Comparison of ENCODE assay signal across 8 cellular contexts in the genomic region with DNA sequence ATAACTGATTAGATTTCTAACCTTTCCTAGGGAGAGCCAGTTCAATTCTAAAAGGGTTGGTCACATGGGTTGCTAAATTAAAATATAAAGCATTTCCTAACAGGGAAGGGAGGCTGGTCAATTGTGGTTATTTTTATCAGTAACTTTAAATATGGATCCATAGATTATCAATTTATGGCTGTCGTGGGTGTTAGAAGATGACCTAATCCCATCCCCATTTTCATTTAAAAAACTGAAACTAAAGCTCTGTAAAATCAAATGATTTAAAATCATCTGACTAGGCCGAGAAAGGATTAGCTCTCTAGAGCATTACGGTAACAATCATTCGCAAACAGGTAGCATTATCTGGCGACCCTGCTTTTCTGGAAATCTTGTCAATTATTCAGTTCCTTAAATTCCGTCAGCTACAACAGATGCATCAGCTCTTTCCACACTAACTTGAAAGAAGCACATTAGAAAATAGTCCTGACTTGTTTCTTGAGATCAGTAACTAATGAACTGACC. TPM values are rescaled to one million over a fixed set of nuclear protein-coding genes. Genes with fewer than 3 reads are reported as not detected.
A peak's percentile ranks its signal among the peaks of the same experiment; 100 is the strongest.
DNase-seq lines count a peak whose midpoint lies in the region; ATAC-seq and TF ChIP-seq lines count a peak whose summit lies in the region.

No MANE protein-coding gene starts in this region.

- DNase-seq in GM06990 (ENCODE audit: extremely low read depth, insufficient read length): no peak
- DNase-seq in endothelial cell (ENCODE audit: low spot score): no peak
- no peak for DNase-seq in mesenteric fat pad (ENCODE audit: low spot score)
- no peak for DNase-seq in GM03348 (ENCODE audit: low spot score)

- H3K27me3 Mint-ChIP-seq in endothelial cell (ENCODE audit: unreplicated experiment): peaks cover 14% of the 10 kb centered on the region

- no peaks in the 10 kb centered on the region for H3K9me3 ChIP-seq in OCI-LY3 (ENCODE audit: insufficient read depth, low read length)
- no peaks in the 10 kb centered on the region for H3K9me3 ChIP-seq in parathyroid adenoma (ENCODE audit: control insufficient read depth, low read length)

- H3K36me3 Mint-ChIP-seq in endothelial cell (ENCODE audit: low read depth, unreplicated experiment): peaks cover 21% of the 10 kb centered on the region

- H3K27me3 ChIP-seq in GM06990 (replicated peaks; ENCODE audit: control insufficient read depth, insufficient read depth, low read length) (no peaks in the 10 kb centered on the region), OCI-LY3 (ENCODE audit: low read depth, low read length) (no peaks in the 10 kb centered on the region), parathyroid adenoma (ENCODE audit: control insufficient read depth, insufficient read depth, low read length) (no peaks in the 10 kb centered on the region)

- no peak for ATAC-seq in GM19452 (IDR thresholded peaks at IDR 0.05; ENCODE audit: unreplicated experiment)
- ATAC-seq in GM21367 (IDR thresholded peaks at IDR 0.05; ENCODE audit: unreplicated experiment): no peak

- no peak overlapping the region for H2AFZ ChIP-seq in OCI-LY3 (ENCODE audit: low read depth, low read length)
- H2AFZ ChIP-seq in parathyroid adenoma: peak overlapping the region; percentile 84

- peak overlapping the region; percentile 97 for H3K4me3 Mint-ChIP-seq in endothelial cell (ENCODE audit: unreplicated experiment)

- H3K27ac ChIP-seq in OCI-LY3 (ENCODE audit: low read length) (peak overlapping the region; percentile 86), parathyroid adenoma (peak overlapping the region; percentile 100)

- H3K4me1 Mint-ChIP-seq in endothelial cell (ENCODE audit: unreplicated experiment): peaks cover 32% of the 10 kb centered on the region

- H3K4me1 ChIP-seq in OCI-LY3 (ENCODE audit: low read length) (peaks cover 29% of the 10 kb centered on the region), parathyroid adenoma (peaks cover 20% of the 10 kb centered on the region)

- H3K4me3 ChIP-seq in GM06990 (replicated peaks; ENCODE audit: low read depth, low read length): peak overlapping the region; percentile 81
- peak overlapping the region; percentile 80 for H3K4me3 ChIP-seq in OCI-LY3 (ENCODE audit: low read length)
- peak overlapping the region; percentile 86 for H3K4me3 ChIP-seq in parathyroid adenoma (ENCODE audit: low read depth, low read length)

- H4K20me1 ChIP-seq in OCI-LY3 (ENCODE audit: insufficient read depth, low read length): peaks cover 33% of the 10 kb centered on the region

- no peaks in the 10 kb centered on the region for H3K9me3 Mint-ChIP-seq in endothelial cell (ENCODE audit: unreplicated experiment)

- H3K9ac ChIP-seq in OCI-LY3 (ENCODE audit: low read length) (peak overlapping the region; percentile 85), parathyroid adenoma (peak overlapping the region; percentile 41)

- H3K4me2 ChIP-seq in OCI-LY3 (ENCODE audit: low read length): peak overlapping the region; percentile 76
- H3K4me2 ChIP-seq in parathyroid adenoma (ENCODE audit: low read length): peak overlapping the region; percentile 96

- H3K27ac Mint-ChIP-seq in endothelial cell (ENCODE audit: unreplicated experiment): peak overlapping the region; percentile 100

- TF ChIP-seq CTCF in GM06990 (IDR thresholded peaks at IDR 0.05; ENCODE audit: insufficient read depth, low read length, poor library complexity, severe bottlenecking) (no peak), OCI-LY3 (IDR thresholded peaks at IDR 0.05; ENCODE audit: low read depth, low read length) (no peak), endothelial cell (IDR thresholded peaks at IDR 0.05; ENCODE audit: unreplicated experiment) (no peak), parathyroid adenoma (IDR thresholded peaks at IDR 0.05) (no peak)

- H3K79me2 ChIP-seq in OCI-LY3 (ENCODE audit: low read length) (peaks cover 59% of the 10 kb centered on the region), parathyroid adenoma (peaks cover 36% of the 10 kb centered on the region)

- H3K36me3 ChIP-seq in GM06990 (ENCODE audit: control insufficient read depth, insufficient read depth, low read length): peaks cover 7% of the 10 kb centered on the region
- peaks cover 32% of the 10 kb centered on the region for H3K36me3 ChIP-seq in OCI-LY3 (replicated peaks; ENCODE audit: low read depth, low read length)
- H3K36me3 ChIP-seq in parathyroid adenoma (ENCODE audit: control insufficient read depth, insufficient read depth, low read length): no peaks in the 10 kb centered on the region

RNA-seq across cellular contexts. Expression of a gene that starts 0.9 kb away (rescaled TPM):
- 264 TPM for total RNA-seq in endothelial cell (ENCODE audit: unreplicated experiment)
- total RNA-seq in mesenteric fat pad: 148 TPM

RNA-seq across cellular contexts. Expression of a gene that starts 52.9 kb away (rescaled TPM):
- 50.6 TPM for total RNA-seq in endothelial cell (ENCODE audit: unreplicated experiment)
- total RNA-seq in mesenteric fat pad: 94.0 TPM
